ENCODE assay signal across 1 cellular context in the genomic region with DNA sequence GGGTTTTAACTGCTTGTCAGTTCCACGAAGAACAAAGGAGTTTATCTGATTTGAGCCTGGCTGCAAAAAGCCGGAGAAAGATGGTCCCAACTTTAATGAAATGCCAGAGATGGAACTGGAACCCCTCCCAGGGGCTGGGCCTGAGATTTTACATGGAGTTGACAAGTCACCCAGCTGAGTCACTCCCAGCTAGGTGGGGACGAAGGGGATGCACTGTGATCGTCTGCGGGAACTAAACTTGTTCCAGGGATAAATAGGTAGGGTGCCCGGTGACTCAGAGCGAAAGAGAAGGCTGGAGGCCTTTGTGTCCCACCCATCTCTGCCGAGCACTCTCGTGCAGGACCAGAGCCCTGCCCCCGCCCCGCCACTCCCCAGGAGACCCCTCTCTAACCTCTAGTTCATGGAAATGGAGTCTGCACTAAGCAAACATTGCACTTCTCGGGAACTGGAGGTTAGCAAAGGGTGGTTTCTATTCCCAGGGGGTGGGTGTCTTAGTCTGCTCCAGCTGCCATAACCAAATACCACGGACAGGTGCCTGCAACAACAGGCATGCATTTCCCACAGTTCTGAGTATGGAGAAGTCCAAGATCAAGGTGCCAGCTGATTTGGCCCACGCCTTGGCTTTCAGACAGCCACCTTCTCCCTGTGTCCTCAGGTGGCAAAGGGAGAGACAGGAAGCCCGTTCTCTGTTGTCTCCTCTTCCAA.
A peak's percentile ranks its signal among the peaks of the same experiment; 100 is the strongest.
TF ChIP-seq lines count a peak whose summit lies in the region.

No MANE protein-coding gene starts in this region.

TF ChIP-seq in K562, 482 proteins besides CTCF, POLR2A, EP300 and RAD21 (continued from another document):
- TF ChIP-seq DEAF1 (CRISPR knock-in tag; IDR thresholded peaks at IDR 0.05) (no peak), PTBP1 (IDR thresholded peaks at IDR 0.05; ENCODE audit: low read depth, low read length) (no peak), ILK (tag; IDR thresholded peaks at IDR 0.05; ENCODE audit: borderline replicate concordance, low read depth) (no peak), ZNF830 (CRISPR knock-in tag; IDR thresholded peaks at IDR 0.05) (no peak), KHSRP (IDR thresholded peaks at IDR 0.05) (no peak), YBX1 (IDR thresholded peaks at IDR 0.05) (no peak), ZSCAN32 (CRISPR knock-in tag; IDR thresholded peaks at IDR 0.05) (no peak), NFE2 (IDR thresholded peaks at IDR 0.05; ENCODE audit: low read depth) (peak; percentile 27; the same call in 1 of the 2 replicates), DDX20 (tag; IDR thresholded peaks at IDR 0.05; ENCODE audit: low read depth) (no peak), SNRNP70 (optimal IDR thresholded peaks at IDR 0.05; ENCODE audit: low read depth, low read length) (no peak), NCOR1 (IDR thresholded peaks at IDR 0.05) (no peak), GTF2F1 (IDR thresholded peaks at IDR 0.05; ENCODE audit: low read depth, low read length) (no peak)
- TF ChIP-seq, protein P1, sequence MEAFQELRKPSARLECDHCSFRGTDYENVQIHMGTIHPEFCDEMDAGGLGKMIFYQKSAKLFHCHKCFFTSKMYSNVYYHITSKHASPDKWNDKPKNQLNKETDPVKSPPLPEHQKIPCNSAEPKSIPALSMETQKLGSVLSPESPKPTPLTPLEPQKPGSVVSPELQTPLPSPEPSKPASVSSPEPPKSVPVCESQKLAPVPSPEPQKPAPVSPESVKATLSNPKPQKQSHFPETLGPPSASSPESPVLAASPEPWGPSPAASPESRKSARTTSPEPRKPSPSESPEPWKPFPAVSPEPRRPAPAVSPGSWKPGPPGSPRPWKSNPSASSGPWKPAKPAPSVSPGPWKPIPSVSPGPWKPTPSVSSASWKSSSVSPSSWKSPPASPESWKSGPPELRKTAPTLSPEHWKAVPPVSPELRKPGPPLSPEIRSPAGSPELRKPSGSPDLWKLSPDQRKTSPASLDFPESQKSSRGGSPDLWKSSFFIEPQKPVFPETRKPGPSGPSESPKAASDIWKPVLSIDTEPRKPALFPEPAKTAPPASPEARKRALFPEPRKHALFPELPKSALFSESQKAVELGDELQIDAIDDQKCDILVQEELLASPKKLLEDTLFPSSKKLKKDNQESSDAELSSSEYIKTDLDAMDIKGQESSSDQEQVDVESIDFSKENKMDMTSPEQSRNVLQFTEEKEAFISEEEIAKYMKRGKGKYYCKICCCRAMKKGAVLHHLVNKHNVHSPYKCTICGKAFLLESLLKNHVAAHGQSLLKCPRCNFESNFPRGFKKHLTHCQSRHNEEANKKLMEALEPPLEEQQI (IDR thresholded peaks at IDR 0.05) = no peak
